8 cellular contexts compared by ENCODE assay signal in genomic region chr19:15195381-15195964, GRCh38. TPM values are rescaled to one million over a fixed set of nuclear protein-coding genes. Genes with fewer than 3 reads are reported as not detected.
A peak's percentile ranks its signal among the peaks of the same experiment; 100 is the strongest.
DNase-seq lines count a peak whose midpoint lies in the region; ATAC-seq and TF ChIP-seq lines count a peak whose summit lies in the region.

No MANE protein-coding gene starts in this region.

- H3K79me2 ChIP-seq in fibroblast of lung (ENCODE audit: control insufficient read depth, insufficient read depth, low read length), result no peaks in the 10 kb centered on the region

- no peaks in the 10 kb centered on the region for H3K9me3 Mint-ChIP-seq in osteocyte (ENCODE audit: unreplicated experiment)
- no peaks in the 10 kb centered on the region for H3K9me3 Mint-ChIP-seq in T-helper 2 cell treated with Interferon-gamma antibody and Interleukin-4, amounts not matched to agents 5 μg/mL and 100 μg/mL, for 36 hours

- peak overlapping the region in 2 of 4 experiments; percentile 24 to 51 for H3K4me3 ChIP-seq in fibroblast of lung (replicated peaks in 1 of 4; ENCODE audit: control extremely low read depth in 1 of 4, insufficient read depth in 1 of 4, low read depth in 3 of 4, low read length in 4 of 4)

- no peaks in the 10 kb centered on the region for H3K27me3 ChIP-seq in fibroblast of lung (ENCODE audit: control insufficient read depth, insufficient read depth, low read length)

- peak overlapping the region; percentile 26 for H3K27ac ChIP-seq in fibroblast of lung (ENCODE audit: insufficient read depth, low read length)

- H3K4me1 ChIP-seq in fibroblast of lung (ENCODE audit: control insufficient read depth, extremely low read depth, insufficient read depth, low read length), result peaks cover 14% of the 10 kb centered on the region

- H3K27ac Mint-ChIP-seq in osteocyte (ENCODE audit: unreplicated experiment), result peak overlapping the region; percentile 78
- no peak overlapping the region for H3K27ac Mint-ChIP-seq in T-helper 2 cell treated with Interferon-gamma antibody and Interleukin-4, amounts not matched to agents 5 μg/mL and 100 μg/mL, for 36 hours

- no peak overlapping the region for H2AFZ ChIP-seq in fibroblast of lung (ENCODE audit: low read length)

- no peaks in the 10 kb centered on the region for H3K9me3 ChIP-seq in fibroblast of lung (ENCODE audit: control insufficient read depth, insufficient read depth, low read depth, low read length)

- H3K4me3 Mint-ChIP-seq in osteocyte (ENCODE audit: unreplicated experiment), result peak overlapping the region; percentile 44
- H3K4me3 Mint-ChIP-seq in T-helper 2 cell treated with Interferon-gamma antibody and Interleukin-4, amounts not matched to agents 5 μg/mL and 100 μg/mL, for 36 hours, result no peak overlapping the region

- peak overlapping the region; percentile 70 for H3K4me2 ChIP-seq in fibroblast of lung (ENCODE audit: extremely low read depth, insufficient read depth, low read length)

- intact Hi-C loops in Right ventricle myocardium inferior (cut with DNase I), result loop anchor here (5.0 kb wide), 1 partner anchor 57 kb away; no protein-coding TSS in a partner anchor
- intact Hi-C loops in cardiac septum (cut with DNase I), result loop anchor here (2.0 kb wide), 1 partner anchor 55 kb away; no protein-coding TSS in a partner anchor

- H3K36me3 Mint-ChIP-seq in osteocyte (ENCODE audit: unreplicated experiment), result peaks cover 16% of the 10 kb centered on the region
- no peaks in the 10 kb centered on the region for H3K36me3 Mint-ChIP-seq in T-helper 2 cell treated with Interferon-gamma antibody and Interleukin-4, amounts not matched to agents 5 μg/mL and 100 μg/mL, for 36 hours (ENCODE audit: low read depth)

- H3K27me3 Mint-ChIP-seq in osteocyte (ENCODE audit: unreplicated experiment), result no peaks in the 10 kb centered on the region
- peaks cover 46% of the 10 kb centered on the region for H3K27me3 Mint-ChIP-seq in T-helper 2 cell treated with Interferon-gamma antibody and Interleukin-4, amounts not matched to agents 5 μg/mL and 100 μg/mL, for 36 hours (ENCODE audit: low read depth)

- H3K4me1 Mint-ChIP-seq in osteocyte (ENCODE audit: unreplicated experiment), result peaks cover 35% of the 10 kb centered on the region
- peaks cover 4% of the 10 kb centered on the region for H3K4me1 Mint-ChIP-seq in T-helper 2 cell treated with Interferon-gamma antibody and Interleukin-4, amounts not matched to agents 5 μg/mL and 100 μg/mL, for 36 hours (ENCODE audit: low read depth)

- TF ChIP-seq CTCF in fibroblast of lung (conservative IDR thresholded peaks at IDR 0.05 in 1 of 2, IDR thresholded peaks at IDR 0.05 in 1 of 2; ENCODE audit: low read depth in 1 of 2, low read length in 2 of 2), result peak in 1 of 2 donors; percentile 10
- TF ChIP-seq CTCF in osteocyte (IDR thresholded peaks at IDR 0.05), result peak; percentile 41

- peak; percentile 38 for ATAC-seq in Right ventricle myocardium inferior
- no peak for ATAC-seq in GM19463 (IDR thresholded peaks at IDR 0.05; ENCODE audit: unreplicated experiment)
- no peak for ATAC-seq in HG03442 (IDR thresholded peaks at IDR 0.05; ENCODE audit: unreplicated experiment)

- peaks cover 5% of the 10 kb centered on the region for H3K36me3 ChIP-seq in fibroblast of lung (ENCODE audit: control insufficient read depth, insufficient read depth, low read length)

- H3K9ac ChIP-seq in fibroblast of lung (ENCODE audit: insufficient read depth, low read length), result peak overlapping the region; percentile 50

- no peaks in the 10 kb centered on the region for H4K20me1 ChIP-seq in fibroblast of lung (ENCODE audit: control insufficient read depth, extremely low read depth, insufficient read depth, low read length)

- DNase-seq in Right ventricle myocardium inferior (ENCODE audit: missing footprints) (no peak), cardiac septum (ENCODE audit: low spot score) (no peak), RKO (ENCODE audit: low spot score) (peak; percentile 63), fibroblast of lung (ENCODE audit: low read depth in 2 of 2) (peak; percentile 53 to 61), osteocyte (ENCODE audit: extremely low spot score, unreplicated experiment) (no peak)
- no peak for DNase-seq in T-helper 2 cell treated with Interferon-gamma antibody and Interleukin-4, amounts not matched to agents 5 μg/mL and 100 μg/mL, for 36 hours (ENCODE audit: low spot score)

RNA-seq across cellular contexts. Expression of gene NOTCH3, which starts 5.3 kb away (rescaled TPM):
- total RNA-seq in Right ventricle myocardium inferior, result 28.5 TPM
- 60.0 TPM for total RNA-seq in cardiac septum
- total RNA-seq in fibroblast of lung, result 18.2 and 26.4 TPM in 2 replicates
- 3.9 and 42.6 TPM in 2 replicates for polyA plus RNA-seq in fibroblast of lung
- 7.1 and 75.2 TPM in 2 replicates for polyA plus RNA-seq in fibroblast of lung (2012)
- polyA minus RNA-seq in fibroblast of lung (ENCODE audit: low replicate concordance), result 20.5 and 355 TPM in 2 replicates
- 178 and 200 TPM in 2 replicates for total RNA-seq in osteocyte

RNA-seq across cellular contexts. Expression of gene EPHX3, which starts 36.8 kb away (rescaled TPM):
- total RNA-seq in Right ventricle myocardium inferior, result 0.14 TPM
- total RNA-seq in cardiac septum, result 0.27 TPM
- total RNA-seq in fibroblast of lung, result under 0.01 TPM in 2 replicates
- 0.05 and 0.07 TPM in 2 replicates for polyA plus RNA-seq in fibroblast of lung
- not detected in 2 replicates for polyA plus RNA-seq in fibroblast of lung (2012)
- not detected in 2 replicates for polyA minus RNA-seq in fibroblast of lung (ENCODE audit: low replicate concordance)
- total RNA-seq in osteocyte, result not detected in 2 replicates

Comparison
In these comparisons a context has a peak if more than half of its experiments do, and no peak if none do; other contexts are left out.
1. DNase-seq: peak in RKO (single experiment) and fibroblast of lung (2 of 2); none in Right ventricle myocardium inferior (single experiment), cardiac septum (single experiment), osteocyte (single experiment) and T-helper 2 cell treated with Interferon-gamma antibody and Interleukin-4, amounts not matched to agents 5 μg/mL and 100 μg/mL, for 36 hours (single experiment).